In the genomic region with DNA sequence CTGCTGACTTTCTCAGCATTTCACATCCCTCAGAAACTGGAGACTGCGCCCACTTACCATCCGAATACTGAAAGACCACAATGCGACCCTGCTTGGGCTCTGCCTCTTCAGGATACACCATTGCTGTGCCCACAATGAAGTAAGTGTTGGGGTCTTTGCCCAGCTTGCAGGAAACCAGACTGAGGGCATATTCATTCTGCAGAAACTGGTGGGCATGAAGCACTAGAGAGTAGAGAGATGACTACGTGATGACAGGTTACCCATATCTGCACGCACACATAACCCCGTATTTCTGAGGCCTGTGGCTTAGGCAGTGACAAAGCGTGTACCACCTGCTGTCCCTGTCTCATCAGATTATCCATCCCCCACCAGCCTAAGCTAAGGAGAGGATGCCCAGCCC, we compare ENCODE assay signal across 15 cellular contexts.
"Had no signal": no experiment of that assay in that cellular context is flagged by ENCODE, and none has a peak within 500 bp of the region (broad histone marks: within the 10 kb centered on the region; RNA-seq: fewer than 3 reads in every experiment).

No MANE protein-coding gene starts in this region.

- ATAC-seq: esophagus mucosa; gastrocnemius medialis; heart right ventricle; naive thymus-derived CD4-positive, alpha-beta T cell; stimulated activated naive B cell treated with anti-CD40 and anti-IgM and Interleukin-4, amounts not matched to agents 10 μg/mL and 1 μg/mL and 100 μg/mL, for 72 hours had no signal

- H3K4me3 Mint-ChIP-seq: naive thymus-derived CD4-positive, alpha-beta T cell; neural crest cell; stimulated activated naive B cell treated with anti-CD40 and anti-IgM and Interleukin-4, amounts not matched to agents 10 μg/mL and 1 μg/mL and 100 μg/mL, for 72 hours had no signal

- DNase-seq: effector memory CD4-positive, alpha-beta T cell; gastrocnemius medialis; heart right ventricle; hypothalamus; kidney glomerular epithelial cell; mesendoderm; naive thymus-derived CD4-positive, alpha-beta T cell; posterior cingulate gyrus; sigmoid colon; stimulated activated naive B cell treated with anti-CD40 and anti-IgM and Interleukin-4, amounts not matched to agents 10 μg/mL and 1 μg/mL and 100 μg/mL, for 72 hours; tibial artery; upper lobe of left lung; uterus had no signal

- H3K27ac Mint-ChIP-seq: naive thymus-derived CD4-positive, alpha-beta T cell; stimulated activated naive B cell treated with anti-CD40 and anti-IgM and Interleukin-4, amounts not matched to agents 10 μg/mL and 1 μg/mL and 100 μg/mL, for 72 hours had no signal

- H3K9me3 Mint-ChIP-seq: naive thymus-derived CD4-positive, alpha-beta T cell; neural crest cell; stimulated activated naive B cell treated with anti-CD40 and anti-IgM and Interleukin-4, amounts not matched to agents 10 μg/mL and 1 μg/mL and 100 μg/mL, for 72 hours had no signal

- H3K27me3 Mint-ChIP-seq: naive thymus-derived CD4-positive, alpha-beta T cell; stimulated activated naive B cell treated with anti-CD40 and anti-IgM and Interleukin-4, amounts not matched to agents 10 μg/mL and 1 μg/mL and 100 μg/mL, for 72 hours had no signal

- H3K4me1 Mint-ChIP-seq: neural crest cell; stimulated activated naive B cell treated with anti-CD40 and anti-IgM and Interleukin-4, amounts not matched to agents 10 μg/mL and 1 μg/mL and 100 μg/mL, for 72 hours had no signal
